Comparison of ENCODE assay signal across 8 cellular contexts in the genomic region with DNA sequence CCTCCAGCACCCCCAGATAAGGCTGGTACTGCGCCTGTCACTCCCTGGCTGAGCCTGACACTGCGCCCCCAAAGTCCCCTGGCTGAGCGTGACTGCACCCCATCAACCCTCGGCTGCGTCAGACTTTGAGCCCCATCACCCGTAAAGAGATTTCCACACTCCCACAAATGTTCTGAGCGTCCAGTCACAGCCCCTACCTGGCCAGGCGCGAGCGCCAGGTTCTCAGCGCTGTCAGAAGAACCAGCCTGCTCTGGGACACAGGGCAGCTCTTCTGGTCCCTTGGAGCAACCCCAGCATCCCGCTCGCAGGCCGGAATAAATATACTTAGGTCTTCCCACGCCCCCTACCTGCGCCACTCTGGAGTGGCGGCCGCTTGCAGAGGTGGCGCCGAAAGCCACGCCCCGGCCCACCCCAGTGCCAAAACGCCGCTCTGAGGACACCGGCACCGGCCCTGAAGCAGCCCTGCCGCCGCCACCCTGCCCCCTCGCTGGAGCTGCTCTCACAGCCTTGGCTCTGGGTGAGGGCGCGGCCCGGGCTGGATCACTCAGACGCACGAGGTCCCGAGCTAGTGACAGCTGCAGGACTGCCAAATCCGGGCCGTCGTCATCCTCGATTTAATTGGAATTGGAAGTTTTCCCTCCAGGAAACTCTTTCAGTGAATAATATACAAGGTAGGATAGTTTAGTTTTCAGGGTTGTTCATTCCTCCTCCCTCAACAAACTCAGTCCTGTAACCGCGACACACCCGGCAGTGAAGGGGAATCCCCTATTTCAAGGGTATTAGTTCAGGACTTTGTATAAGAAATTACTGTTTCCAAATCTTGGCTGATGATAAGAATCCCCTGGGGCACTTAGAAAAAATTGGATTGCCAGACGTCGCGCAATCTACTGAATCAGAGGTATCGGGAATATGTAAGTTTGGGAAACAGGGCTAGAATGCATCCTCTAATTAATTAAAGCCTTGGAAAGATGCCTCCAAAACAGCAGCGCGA. TPM values are rescaled to one million over a fixed set of nuclear protein-coding genes. Genes with fewer than 3 reads are reported as not detected.
DNase-seq lines count a peak whose midpoint lies in the region; ATAC-seq, FAIRE-seq and TF ChIP-seq lines count a peak whose summit lies in the region.

No MANE protein-coding gene starts in this region.

- no peaks in the 10 kb centered on the region for H3K9me3 Mint-ChIP-seq in activated T-helper 2 cell treated with anti-CD3 and anti-CD28 coated beads, Interferon-gamma antibody, Interleukin-2, Interleukin-4, amounts not matched to agents 10 μg/mL and 5 μg/mL and 100 μg/mL, durations not matched to agents 14 hours and 24 hours and 36 hours

- TF ChIP-seq EP300 in suprapubic skin (IDR thresholded peaks at IDR 0.05) = no peak

- H3K27me3 ChIP-seq in neuron (ENCODE audit: insufficient read depth, low read length) = no peaks in the 10 kb centered on the region
- H3K27me3 ChIP-seq in suprapubic skin = no peaks in the 10 kb centered on the region

- H3K36me3 ChIP-seq in neuron (ENCODE audit: insufficient read depth, low read length) (no peaks in the 10 kb centered on the region), suprapubic skin (no peaks in the 10 kb centered on the region)

- ATAC-seq in GM18870 (IDR thresholded peaks at IDR 0.05; ENCODE audit: unreplicated experiment) (peak; percentile 23), HG03103 (IDR thresholded peaks at IDR 0.05; ENCODE audit: low read depth, unreplicated experiment) (peak; percentile 30)

- H3K27ac ChIP-seq in suprapubic skin = peak overlapping the region; percentile 98

- H3K27ac Mint-ChIP-seq in activated T-helper 2 cell treated with anti-CD3 and anti-CD28 coated beads, Interferon-gamma antibody, Interleukin-2, Interleukin-4, amounts not matched to agents 10 μg/mL and 5 μg/mL and 100 μg/mL, durations not matched to agents 14 hours and 24 hours and 36 hours = peak overlapping the region; percentile 78

- CTCF ChIA-PET in AG04449 (lab: Yijun Ruan, JAX) = interaction anchor here (1.0 to 2.2 kb wide), 7 partner anchors 8 to 485 kb away, joined by 3 to 8 read pairs (median 4); no protein-coding TSS in a partner anchor

- H3K4me3 Mint-ChIP-seq in activated T-helper 2 cell treated with anti-CD3 and anti-CD28 coated beads, Interferon-gamma antibody, Interleukin-2, Interleukin-4, amounts not matched to agents 10 μg/mL and 5 μg/mL and 100 μg/mL, durations not matched to agents 14 hours and 24 hours and 36 hours (ENCODE audit: low read depth) = peak overlapping the region; percentile 85

- peak overlapping the region; percentile 72 for H3K4me3 ChIP-seq in AG04449 (ENCODE audit: low read depth, low read length)
- peak overlapping the region; percentile 53 for H3K4me3 ChIP-seq in neuron (ENCODE audit: low read length)
- peak overlapping the region; percentile 75 for H3K4me3 ChIP-seq in suprapubic skin

- H3K36me3 Mint-ChIP-seq in activated T-helper 2 cell treated with anti-CD3 and anti-CD28 coated beads, Interferon-gamma antibody, Interleukin-2, Interleukin-4, amounts not matched to agents 10 μg/mL and 5 μg/mL and 100 μg/mL, durations not matched to agents 14 hours and 24 hours and 36 hours (ENCODE audit: low read depth) = peaks cover 12% of the 10 kb centered on the region

- H2AFZ ChIP-seq in neuron (ENCODE audit: low read depth, low read length) = peak overlapping the region; percentile 47

- TF ChIP-seq POLR2A in suprapubic skin (IDR thresholded peaks at IDR 0.05) = peak in 1 of 2 donors; percentile 15

- H3K27me3 Mint-ChIP-seq in activated T-helper 2 cell treated with anti-CD3 and anti-CD28 coated beads, Interferon-gamma antibody, Interleukin-2, Interleukin-4, amounts not matched to agents 10 μg/mL and 5 μg/mL and 100 μg/mL, durations not matched to agents 14 hours and 24 hours and 36 hours (ENCODE audit: low read depth) = no peaks in the 10 kb centered on the region

- H3K4me1 ChIP-seq in neuron (ENCODE audit: insufficient read depth, low read length) (peaks cover 24% of the 10 kb centered on the region), suprapubic skin (peaks cover 33% of the 10 kb centered on the region)

- TF ChIP-seq CTCF in AG04449 (IDR thresholded peaks at IDR 0.05; ENCODE audit: insufficient read depth, low read length, missing control alignments) (peak; percentile 3), suprapubic skin (IDR thresholded peaks at IDR 0.05) (peak in 1 of 2 donors; percentile 15)

- POLR2A ChIA-PET in AG04449 (lab: Yijun Ruan, JAX) = interaction anchor here (1.5 to 1.8 kb wide), 2 partner anchors 46 to 84 kb away, joined by 7 to 8 read pairs; no protein-coding TSS in a partner anchor

- no peaks in the 10 kb centered on the region for H3K9me3 ChIP-seq in neuron (ENCODE audit: low read length)
- H3K9me3 ChIP-seq in suprapubic skin = no peaks in the 10 kb centered on the region

- WGBS in suprapubic skin = 3% methylated on average over 19 of the region's 48 CpGs

- no peak for FAIRE-seq in frontal cortex (lab: Jason Lieb, UNC)

- H3K4me1 Mint-ChIP-seq in activated T-helper 2 cell treated with anti-CD3 and anti-CD28 coated beads, Interferon-gamma antibody, Interleukin-2, Interleukin-4, amounts not matched to agents 10 μg/mL and 5 μg/mL and 100 μg/mL, durations not matched to agents 14 hours and 24 hours and 36 hours (ENCODE audit: low read depth) = peaks cover 36% of the 10 kb centered on the region

- intact Hi-C loops in activated T-helper 2 cell treated with anti-CD3 and anti-CD28 coated beads, Interferon-gamma antibody, Interleukin-2, Interleukin-4, amounts not matched to agents 10 μg/mL and 5 μg/mL and 100 μg/mL, durations not matched to agents 14 hours and 24 hours and 36 hours (cut with micrococcal nuclease) = loop anchor here (1.0 to 5.0 kb wide), 7 partner anchors 12 to 1357 kb away; a partner anchor contains a TSS

- no peak for DNase-seq in AG04449 (ENCODE audit: low read depth, low spot score)
- DNase-seq in OCI-M1 (lab: John Stamatoyannopoulos, UW) = peak; percentile 74
- peak; percentile 57 for DNase-seq in activated T-helper 2 cell treated with anti-CD3 and anti-CD28 coated beads, Interferon-gamma antibody, Interleukin-2, Interleukin-4, amounts not matched to agents 10 μg/mL and 5 μg/mL and 100 μg/mL, durations not matched to agents 14 hours and 24 hours and 36 hours (ENCODE audit: low spot score)
- DNase-seq in frontal cortex (ENCODE audit: low spot score in 2 of 2) = peak; percentile 29 to 40
- peak; percentile 93 for DNase-seq in suprapubic skin (ENCODE audit: low spot score in 2 of 2)

RNA-seq across cellular contexts. Expression of a gene that starts 1.2 kb away (rescaled TPM):
- 44.8 and 45.3 TPM in 2 replicates for total RNA-seq in activated T-helper 2 cell treated with anti-CD3 and anti-CD28 coated beads, Interferon-gamma antibody, Interleukin-2, Interleukin-4, amounts not matched to agents 10 μg/mL and 5 μg/mL and 100 μg/mL, durations not matched to agents 14 hours and 24 hours and 36 hours
- 41.6 TPM for total RNA-seq in frontal cortex
- total RNA-seq in suprapubic skin = 10 to 100 TPM; 48.9 to 76.2 (median 66.1) TPM
